18 cellular contexts compared by ENCODE assay signal in genomic region chr3:165459111-165459510, GRCh38.
"Had no signal": no experiment of that assay in that cellular context is flagged by ENCODE, and none has a peak within 500 bp of the region (broad histone marks: within the 10 kb centered on the region; RNA-seq: fewer than 3 reads in every experiment).

No MANE protein-coding gene starts in this region.

- DNase-seq: effector memory CD8-positive, alpha-beta T cell; erythroblast; foreskin melanocyte; head of caudate nucleus; hippocampal formation; kidney glomerular epithelial cell; natural killer cell; spleen; stimulated activated CD4-positive, alpha-beta T cell treated with anti-CD3 and anti-CD28 coated beads, Interleukin-15, amount 100 ng/mL, for 24 hours; stimulated activated CD4-positive, alpha-beta T cell treated with anti-CD3 and anti-CD28 coated beads, Interleukin-1b, Interleukin-23, amount 100 ng/mL, for 48 hours; stimulated activated CD4-positive, alpha-beta T cell treated with anti-CD3 and anti-CD28 coated beads, Interleukin-4, amount 100 ng/mL, for 24 hours; stimulated activated naive B cell treated with anti-CD40 and anti-IgM and Interleukin-4, amounts not matched to agents 10 μg/mL and 1 μg/mL and 100 μg/mL, for 72 hours; stimulated activated naive CD8-positive, alpha-beta T cell treated with anti-CD3 and anti-CD28 coated beads, Interleukin-15, amount 100 ng/mL, for 72 hours; testis had no signal

- H3K36me3 Mint-ChIP-seq: memory B cell; mesothelial cell of epicardium; natural killer cell; stimulated activated naive B cell treated with anti-CD40 and anti-IgM and Interleukin-4, amounts not matched to agents 10 μg/mL and 1 μg/mL and 100 μg/mL, for 72 hours had no signal

- H3K27me3 Mint-ChIP-seq: effector memory CD8-positive, alpha-beta T cell; memory B cell; stimulated activated naive B cell treated with anti-CD40 and anti-IgM and Interleukin-4, amounts not matched to agents 10 μg/mL and 1 μg/mL and 100 μg/mL, for 72 hours; stimulated activated naive CD8-positive, alpha-beta T cell treated with anti-CD3 and anti-CD28 coated beads, Interleukin-15, amount 100 ng/mL, for 72 hours had no signal

- H3K9me3 Mint-ChIP-seq: neural crest cell; stimulated activated naive CD8-positive, alpha-beta T cell treated with anti-CD3 and anti-CD28 coated beads, Interleukin-15, amount 100 ng/mL, for 72 hours had no signal

- H3K27ac Mint-ChIP-seq: effector memory CD8-positive, alpha-beta T cell; memory B cell; mesothelial cell of epicardium; natural killer cell; stimulated activated naive B cell treated with anti-CD40 and anti-IgM and Interleukin-4, amounts not matched to agents 10 μg/mL and 1 μg/mL and 100 μg/mL, for 72 hours; stimulated activated naive CD8-positive, alpha-beta T cell treated with anti-CD3 and anti-CD28 coated beads, Interleukin-15, amount 100 ng/mL, for 72 hours had no signal

- H3K4me3 ChIP-seq: spleen, testis, tibial nerve had no signal

- H3K4me1 Mint-ChIP-seq: memory B cell; natural killer cell; neural crest cell; stimulated activated naive B cell treated with anti-CD40 and anti-IgM and Interleukin-4, amounts not matched to agents 10 μg/mL and 1 μg/mL and 100 μg/mL, for 72 hours; stimulated activated naive CD8-positive, alpha-beta T cell treated with anti-CD3 and anti-CD28 coated beads, Interleukin-15, amount 100 ng/mL, for 72 hours had no signal

- H3K27me3 ChIP-seq: spleen, testis, tibial nerve had no signal

- H3K4me3 Mint-ChIP-seq: effector memory CD8-positive, alpha-beta T cell; memory B cell; mesothelial cell of epicardium; natural killer cell; neural crest cell; stimulated activated naive B cell treated with anti-CD40 and anti-IgM and Interleukin-4, amounts not matched to agents 10 μg/mL and 1 μg/mL and 100 μg/mL, for 72 hours; stimulated activated naive CD8-positive, alpha-beta T cell treated with anti-CD3 and anti-CD28 coated beads, Interleukin-15, amount 100 ng/mL, for 72 hours had no signal

- H3K27ac ChIP-seq: spleen, testis, tibial nerve had no signal
